ENCODE assay signal across 9 cellular contexts in genomic region chr3:151203053-151203420, GRCh38. TPM values are rescaled to one million over a fixed set of nuclear protein-coding genes. Genes with fewer than 3 reads are reported as not detected.
DNase-seq lines count a peak whose midpoint lies in the region; ATAC-seq and TF ChIP-seq lines count a peak whose summit lies in the region.
"Had no signal": no experiment of that assay in that cellular context is flagged by ENCODE, and none has a peak within 500 bp of the region (broad histone marks: within the 10 kb centered on the region; RNA-seq: fewer than 3 reads in every experiment).

Gene GPR171, minus strand, starts transcription at chr3:151203216. Its CDS starts 3,830 bp downstream, at chr3:151199386.

- no peaks in the 10 kb centered on the region for H3K9me3 ChIP-seq in aorta (ENCODE audit: control insufficient read depth, low read length)

- DNase-seq in stimulated activated CD4-positive, alpha-beta T cell treated with anti-CD3 and anti-CD28 coated beads, Interleukin-1b, Interleukin-23, amount 100 ng/mL, for 48 hours, result peak; percentile 75
- DNase-seq in NCI-H748 treated with DMSO at 0.1 percent for 48 hours (lab: John Stamatoyannopoulos, UW) (no peak), NCI-H2227 (lab: John Stamatoyannopoulos, UW; ENCODE audit: unreplicated experiment) (no peak), aorta (no peak), HFFc6 (no peak)

- peaks cover 7% of the 10 kb centered on the region for H3K4me1 Mint-ChIP-seq in HFFc6 (ENCODE audit: low read depth)

- no peak within 1 kb of the TSS for H3K4me3 Mint-ChIP-seq in HFFc6

- CTCF ChIA-PET in activated CD8-positive, alpha-beta memory T cell treated with anti-CD3 and anti-CD28 coated beads for 36 hours (lab: Charles Lee), result interaction anchor here (0.7 to 1.3 kb wide), 4 partner anchors 35 to 1066 kb away, joined by 3 to 4 read pairs (median 4); no protein-coding TSS in a partner anchor

- no peak within 1 kb of the TSS for H3K27ac Mint-ChIP-seq in HFFc6

- POLR2A ChIA-PET in activated CD8-positive, alpha-beta memory T cell treated with anti-CD3 and anti-CD28 coated beads for 36 hours (lab: Charles Lee), result interaction anchor here (0.7 to 5.0 kb wide), 6 partner anchors 11 to 1054 kb away, joined by 3 to 61 read pairs (median 4); partner anchors contain the start of gene SIAH2

- H3K27me3 ChIP-seq in aorta (ENCODE audit: control insufficient read depth in 1 of 2, insufficient read depth in 2 of 2, low read length in 1 of 2), result no peaks in the 10 kb centered on the region

- H3K27ac ChIP-seq in aorta (ENCODE audit: low read depth in 1 of 2, low read length in 2 of 2), result no peak within 1 kb of the TSS

- 94 to 99% methylated on average over 3 of the region's 3 CpGs for WGBS in aorta, 2 donors

- H3K36me3 ChIP-seq in aorta (ENCODE audit: control insufficient read depth in 1 of 2, insufficient read depth in 2 of 2, low read length in 1 of 2), result no peaks in the 10 kb centered on the region

- no peaks in the 10 kb centered on the region for H3K36me3 Mint-ChIP-seq in HFFc6 (ENCODE audit: low read depth)

- no peaks in the 10 kb centered on the region for H3K9me3 Mint-ChIP-seq in HFFc6

- peak; percentile 87 for ATAC-seq in GM18858 (IDR thresholded peaks at IDR 0.05; ENCODE audit: unreplicated experiment)
- ATAC-seq in HG03045 (IDR thresholded peaks at IDR 0.05; ENCODE audit: unreplicated experiment), result peak; percentile 92
- no peak for ATAC-seq in aorta (ENCODE audit: low FRiP score)

- H3K4me3 ChIP-seq in aorta (ENCODE audit: low read length in 2 of 2), result no peak within 1 kb of the TSS

- TF ChIP-seq CTCF in HFFc6 (IDR thresholded peaks at IDR 0.05), result no peak

- intact Hi-C loops in aorta (cut with DNase I), result no loop called here

- H3K4me1 ChIP-seq in aorta (ENCODE audit: control insufficient read depth in 1 of 2, insufficient read depth in 2 of 2, low read length in 2 of 2), result no peaks in the 10 kb centered on the region

- no peaks in the 10 kb centered on the region for H3K27me3 Mint-ChIP-seq in HFFc6 (ENCODE audit: insufficient read depth)

RNA-seq across cellular contexts. Expression of gene GPR171, which starts in this region (rescaled TPM):
- 100 to 1,000 TPM; 227 to 229 TPM for total RNA-seq in activated CD8-positive, alpha-beta memory T cell treated with anti-CD3 and anti-CD28 coated beads for 36 hours
- 1 to 10 TPM in 1 of 2 donors, under 1 TPM in 1; 0.96 to 1.2 TPM for total RNA-seq in aorta
- polyA plus RNA-seq in aorta, result 1 to 10 TPM in 1 of 2 donors, not detected in 1; 1.0 TPM
- total RNA-seq in HFFc6 (2021; fragmentation: NEBNext Ultra II Directional; extraction: Animal tissue kit (Norgen Biotek cat#: 25700)), result not detected
- total RNA-seq: dermis microvascular lymphatic vessel endothelial cell had no signal

Comparison
In these comparisons a context has a peak if more than half of its experiments do, and no peak if none do; other contexts are left out.
1. RNA of gene GPR171 (total RNA-seq): 227 to 229 TPM in activated CD8-positive, alpha-beta memory T cell treated with anti-CD3 and anti-CD28 coated beads for 36 hours; 0.96 to 1.2 TPM in aorta and not detected in HFFc6; every median in the first group is over 100 times any median in the second.